In the genomic region with DNA sequence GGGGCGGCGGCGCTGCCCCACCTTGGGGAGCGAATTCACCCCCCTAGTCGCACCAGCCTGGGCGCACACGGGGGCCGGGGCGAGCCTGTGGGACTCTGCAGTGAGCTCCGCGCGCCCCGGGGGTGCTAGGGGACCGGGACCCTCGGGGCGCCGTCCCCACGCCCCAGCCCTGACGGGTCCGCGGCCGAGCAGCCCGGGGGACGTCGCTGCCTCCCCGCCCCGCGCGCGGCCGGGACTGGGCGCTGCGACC, we compare ENCODE assay signal across 8 cellular contexts. TPM values are rescaled to one million over a fixed set of nuclear protein-coding genes. Genes with fewer than 3 reads are reported as not detected.
DNase-seq lines count a peak whose midpoint lies in the region; ATAC-seq and TF ChIP-seq lines count a peak whose summit lies in the region.

No MANE protein-coding gene starts in this region.

- H3K27ac ChIP-seq in PC-9 (no peak overlapping the region), esophagus muscularis mucosa (replicated peaks in 1 of 4) (peak overlapping the region; percentile 89 to 95 (median 92)), rectal smooth muscle tissue (ENCODE audit: low read depth, low read length) (no peak overlapping the region)

- no peaks in the 10 kb centered on the region for H4K20me1 ChIP-seq in PC-9 (ENCODE audit: insufficient read depth)

- peak overlapping the region; percentile 73; the same call in 1 of the 2 replicates for H3K4me3 ChIP-seq in PC-9
- H3K4me3 ChIP-seq in esophagus muscularis mucosa, result peak overlapping the region; percentile 80 to 97 (median 86)
- H3K4me3 ChIP-seq in rectal smooth muscle tissue (ENCODE audit: low read length), result peak overlapping the region; percentile 76

- H3K79me2 ChIP-seq in PC-9 (ENCODE audit: low read depth), result no peaks in the 10 kb centered on the region

- no peak for TF ChIP-seq CTCF in PC-9 (conservative IDR thresholded peaks at IDR 0.05)
- TF ChIP-seq CTCF in esophagus muscularis mucosa (IDR thresholded peaks at IDR 0.05), result no peak

- peak overlapping the region; percentile 85 for H3K4me2 ChIP-seq in PC-9

- peak overlapping the region; percentile 76 for H2AFZ ChIP-seq in PC-9

- H3K27me3 ChIP-seq in PC-9 (ENCODE audit: insufficient read depth, low read depth) (no peaks in the 10 kb centered on the region), esophagus muscularis mucosa (no peaks in the 10 kb centered on the region), rectal smooth muscle tissue (ENCODE audit: control insufficient read depth, insufficient read depth, low read length) (no peaks in the 10 kb centered on the region)

- DNase-seq in PC-9, result no peak
- no peak for DNase-seq in esophagus muscularis mucosa (ENCODE audit: extremely low spot score)
- DNase-seq in NCI-H446 treated with DMSO at 0.1 percent for 48 hours (lab: John Stamatoyannopoulos, UW), result no peak
- DNase-seq in dermis blood vessel endothelial cell, result no peak
- no peak for DNase-seq in activated CD4-positive, alpha-beta T cell treated with anti-CD3 and anti-CD28 coated beads for 4 hours

- 0% methylated on average over 13 of the region's 33 CpGs for WGBS in esophagus muscularis mucosa

- H3K9ac ChIP-seq in rectal smooth muscle tissue (ENCODE audit: low read length), result no peak overlapping the region

- CTCF ChIA-PET in PC-9 (lab: Charles Lee), result interaction anchor here (0.6 kb wide), 1 partner anchor 1334 kb away, joined by 18 read pairs; no protein-coding TSS in a partner anchor

- POLR2A ChIA-PET in PC-9 (lab: Charles Lee; ENCODE audit: unreplicated experiment), result no interaction called here

- ATAC-seq in GM19025 (IDR thresholded peaks at IDR 0.05; ENCODE audit: low read depth, unreplicated experiment) (peak; percentile 1), HG03469 (IDR thresholded peaks at IDR 0.05; ENCODE audit: unreplicated experiment) (no peak)

- no TSS peak for BruUV-seq in PC-9 (replicated peaks; lab: Mats Ljungman, UMichigan)

- TF ChIP-seq EP300 in esophagus muscularis mucosa (IDR thresholded peaks at IDR 0.05), result no peak

- intact Hi-C loops in PC-9 (cut with micrococcal nuclease; ENCODE audit: unreplicated experiment) (no loop called here), esophagus muscularis mucosa (cut with DNase I) (loop anchor here (10.0 kb wide), 1 partner anchor 700 kb away; a partner anchor contains a TSS)

- no peaks in the 10 kb centered on the region for H3K36me3 ChIP-seq in PC-9 (ENCODE audit: low read depth)
- no peaks in the 10 kb centered on the region for H3K36me3 ChIP-seq in esophagus muscularis mucosa
- H3K36me3 ChIP-seq in rectal smooth muscle tissue (ENCODE audit: control insufficient read depth, insufficient read depth, low read length), result no peaks in the 10 kb centered on the region

- no peak for TF ChIP-seq POLR2A in esophagus muscularis mucosa (IDR thresholded peaks at IDR 0.05; ENCODE audit: low read depth)

- H3K9me2 ChIP-seq in PC-9 (ENCODE audit: insufficient read depth), result no peaks in the 10 kb centered on the region

- peaks cover 3% of the 10 kb centered on the region; the same call in 1 of the 2 replicates for H3K4me1 ChIP-seq in PC-9 (replicated peaks; ENCODE audit: insufficient read depth)
- H3K4me1 ChIP-seq in esophagus muscularis mucosa, result peaks cover 25 to 50% (median 42%) of the 10 kb centered on the region in 4 donors
- H3K4me1 ChIP-seq in rectal smooth muscle tissue (ENCODE audit: control insufficient read depth, insufficient read depth, low read length), result peaks cover 3% of the 10 kb centered on the region

- H3K9me3 ChIP-seq in PC-9 (ENCODE audit: insufficient read depth, low read depth) (no peaks in the 10 kb centered on the region), esophagus muscularis mucosa (no peaks in the 10 kb centered on the region)

- no peaks in the 10 kb centered on the region for H3F3A ChIP-seq in PC-9 (ENCODE audit: insufficient read depth, low read depth)

RNA-seq across cellular contexts. Expression of a gene that starts 0.5 kb away (rescaled TPM):
- total RNA-seq in PC-9 (2021) (6.2 and 7.2 TPM in 2 replicates), esophagus muscularis mucosa (10 to 100 TPM; 32.4 to 58.8 (median 37.9) TPM), dermis blood vessel endothelial cell (31.8 and 45.9 TPM in 2 replicates)

RNA-seq across cellular contexts. Expression of a gene that starts 54.4 kb away (rescaled TPM):
- not detected in 2 replicates for total RNA-seq in PC-9 (2021)
- total RNA-seq in esophagus muscularis mucosa, result 1 to 10 TPM in 1 of 4 donors, under 1 TPM in 3; under 0.01 to 1.9 (median 0.39) TPM
- total RNA-seq in dermis blood vessel endothelial cell, result not detected in 2 replicates

Comparison
In these comparisons a context has a peak if more than half of its experiments do, and no peak if none do; other contexts are left out.
1. H3K27ac ChIP-seq: peak in esophagus muscularis mucosa (4 of 4); none in PC-9 (single experiment) and rectal smooth muscle tissue (single experiment).
2. Peak in every context shown above with its lines, with median percentiles within 50 percentile points of each other: H3K4me3 ChIP-seq.